8 cellular contexts compared by ENCODE assay signal in the genomic region with DNA sequence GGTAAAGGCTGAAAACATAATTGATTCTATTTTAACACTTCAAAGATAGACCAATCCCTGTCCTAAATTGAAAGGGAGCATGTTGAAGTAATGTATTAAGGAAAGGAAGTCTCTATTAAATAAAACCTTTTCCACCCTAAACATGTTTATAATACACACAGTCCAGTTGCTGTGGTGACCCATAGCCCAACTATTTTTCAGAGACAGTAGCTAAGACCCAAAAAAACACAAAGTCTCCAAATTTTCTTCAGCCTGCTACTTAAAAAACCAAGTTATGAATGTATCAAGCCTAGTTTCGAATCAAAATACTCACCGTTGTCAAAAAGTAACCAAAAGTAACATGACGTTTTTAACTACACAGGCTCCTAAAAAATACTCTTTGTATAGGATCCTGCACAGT. TPM values are rescaled to one million over a fixed set of nuclear protein-coding genes. Genes with fewer than 3 reads are reported as not detected.
DNase-seq lines count a peak whose midpoint lies in the region; ATAC-seq and TF ChIP-seq lines count a peak whose summit lies in the region.

No MANE protein-coding gene starts in this region.

- intact Hi-C loops in heart left ventricle (cut with DNase I) (loop anchor here in 8 of 10 donors (5.0 to 10.0 kb wide), 6 partner anchors 33 to 143 kb away; no protein-coding TSS in a partner anchor), left cardiac atrium (cut with DNase I) (loop anchor here (5.0 to 10.0 kb wide), 2 partner anchors 38 to 95 kb away; no protein-coding TSS in a partner anchor), ascending aorta (cut with DNase I) (loop anchor here (2.0 to 10.0 kb wide), 3 partner anchors 31 to 285 kb away; partner anchors contain the start of gene SLC41A1)

- H3K27me3 ChIP-seq in heart left ventricle (no peaks in the 10 kb centered on the region), ascending aorta (no peaks in the 10 kb centered on the region)

- 24 to 29% (median 24%) methylated on average over 3 of the region's 3 CpGs for WGBS in heart left ventricle, 4 donors
- 13% methylated on average over 3 of the region's 3 CpGs for WGBS in urinary bladder

- DNase-seq in heart left ventricle (no peak), left cardiac atrium (no peak), ascending aorta (ENCODE audit: low spot score in 2 of 2) (no peak), left kidney (ENCODE audit: low read depth, low spot score) (peak; percentile 52), germinal center (ENCODE audit: low spot score) (no peak)

- TF ChIP-seq CTCF in heart left ventricle (IDR thresholded peaks at IDR 0.05), result no peak
- no peak for TF ChIP-seq CTCF in ascending aorta (IDR thresholded peaks at IDR 0.05)

- peak overlapping the region in 10 of 12 donors; percentile 65 to 88 (median 76) for H3K4me3 ChIP-seq in heart left ventricle
- peak overlapping the region; percentile 79 to 90 for H3K4me3 ChIP-seq in ascending aorta
- no peak overlapping the region for H3K4me3 ChIP-seq in urinary bladder (ENCODE audit: low read depth, low read length)

- ATAC-seq in heart left ventricle (no peak), left cardiac atrium (no peak), GM18868 (IDR thresholded peaks at IDR 0.05; ENCODE audit: unreplicated experiment) (no peak), GM19455 (IDR thresholded peaks at IDR 0.05; ENCODE audit: unreplicated experiment) (no peak)

- H3K9me3 ChIP-seq in heart left ventricle (no peaks in the 10 kb centered on the region), ascending aorta (no peaks in the 10 kb centered on the region)

- H3K36me3 ChIP-seq in heart left ventricle (peaks cover 0 to 7% (median 0%) of the 10 kb centered on the region in 9 donors), ascending aorta (no peaks in the 10 kb centered on the region), urinary bladder (ENCODE audit: insufficient read depth) (peaks cover 1% of the 10 kb centered on the region)

- H3K4me1 ChIP-seq in heart left ventricle, result peaks cover 4 to 63% (median 23%) of the 10 kb centered on the region in 12 donors
- H3K4me1 ChIP-seq in ascending aorta, result peaks cover 0 to 21% of the 10 kb centered on the region in 2 donors
- no peaks in the 10 kb centered on the region for H3K4me1 ChIP-seq in urinary bladder (ENCODE audit: insufficient read depth)

- H3K27ac ChIP-seq in heart left ventricle (peak overlapping the region in 8 of 12 donors; percentile 89 to 97 (median 96)), ascending aorta (peak overlapping the region; percentile 89 to 97), urinary bladder (ENCODE audit: low read depth) (peak overlapping the region; percentile 100)

- TF ChIP-seq POLR2A in heart left ventricle (IDR thresholded peaks at IDR 0.05), result no peak

RNA-seq across cellular contexts. Expression of gene ELK4, which starts 1.6 kb away (rescaled TPM):
- total RNA-seq in heart left ventricle, result 10 to 100 TPM; 18.5 to 54.9 (median 36.5) TPM
- 10 to 100 TPM in 1 of 2 donors, 1 to 10 TPM in 1; 5.0 to 11.3 TPM for polyA plus RNA-seq in heart left ventricle
- total RNA-seq in left cardiac atrium, result 10 to 100 TPM; 36.3 to 39.1 TPM
- 23.7 TPM for total RNA-seq in ascending aorta
- total RNA-seq in urinary bladder, result 41.9 TPM
- 5.6 TPM for polyA plus RNA-seq in urinary bladder

RNA-seq across cellular contexts. Expression of gene SLC45A3, which starts 50.1 kb away (rescaled TPM):
- total RNA-seq in heart left ventricle (1 to 10 TPM; 1.2 to 6.1 (median 2.6) TPM), left cardiac atrium (1 to 10 TPM; 1.3 to 3.3 TPM), ascending aorta (3.4 TPM), urinary bladder (4.8 TPM)
- polyA plus RNA-seq in heart left ventricle (1 to 10 TPM; 2.6 to 3.3 TPM), urinary bladder (2.3 TPM)
